26 cellular contexts compared by ENCODE assay signal in the genomic region with DNA sequence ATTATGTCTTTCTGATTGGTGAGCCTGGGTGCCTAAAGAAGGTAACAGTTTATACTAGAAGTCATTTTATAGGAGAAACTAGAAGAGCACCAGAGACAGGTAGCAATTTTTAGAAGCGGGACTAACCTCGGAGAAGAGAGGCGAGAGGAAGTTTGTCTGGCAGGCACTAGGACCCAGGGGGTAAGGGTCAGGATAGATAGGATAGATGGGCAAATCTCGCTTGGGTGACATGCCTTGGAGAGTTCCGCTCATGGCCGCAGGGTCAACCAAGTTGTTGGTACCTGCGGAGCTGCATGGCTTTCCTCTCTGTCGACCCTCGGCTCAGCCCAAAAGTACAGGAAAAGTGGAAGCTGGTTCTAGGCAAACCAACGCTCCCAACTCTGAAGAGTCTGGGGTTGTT.
"Had no signal": no experiment of that assay in that cellular context is flagged by ENCODE, and none has a peak within 500 bp of the region (broad histone marks: within the 10 kb centered on the region; RNA-seq: fewer than 3 reads in every experiment).

No MANE protein-coding gene starts in this region.

- H3K9ac ChIP-seq: KMS-11 had no signal

- H3K9me3 Mint-ChIP-seq: IgD-negative memory B cell had no signal

- FAIRE-seq: HepG2, K562, RCC 7860 had no signal

- H3K36me3 ChIP-seq: SJSA1 had no signal

- DNase-seq: Kasumi-1, MM.1S, MV-4-11, NCI-H1048, NCI-H1105, NCI-H1417, NCI-H1436 treated with DMSO at 0.1 percent for 48 hours, NCI-H1694, NCI-H187 treated with DMSO at 0.1 percent for 48 hours, NCI-H2029 treated with DMSO at 0.1 percent for 48 hours, NCI-H226, NCI-H446, NCI-H510A, NCI-H524 treated with DMSO at 0.1 percent for 48 hours, NCI-H69, NCI-H774, Right ventricle myocardium superior, RPMI8226, SIG-M5 had no signal

- H3K4me1 ChIP-seq: SJSA1 had no signal

- H3K27ac ChIP-seq: KMS-11, SJSA1, SK-N-MC had no signal

- H3K27me3 Mint-ChIP-seq: IgD-negative memory B cell had no signal

- ATAC-seq: HepG2, K562 had no signal

- H3K27me3 ChIP-seq: SJSA1 had no signal

- H3K4me2 ChIP-seq: KMS-11 had no signal

- H3K9me3 ChIP-seq: SJSA1 had no signal

- H3K4me3 ChIP-seq: K562, SJSA1, SK-N-MC had no signal
